ENCODE assay signal across 27 cellular contexts in the genomic region with DNA sequence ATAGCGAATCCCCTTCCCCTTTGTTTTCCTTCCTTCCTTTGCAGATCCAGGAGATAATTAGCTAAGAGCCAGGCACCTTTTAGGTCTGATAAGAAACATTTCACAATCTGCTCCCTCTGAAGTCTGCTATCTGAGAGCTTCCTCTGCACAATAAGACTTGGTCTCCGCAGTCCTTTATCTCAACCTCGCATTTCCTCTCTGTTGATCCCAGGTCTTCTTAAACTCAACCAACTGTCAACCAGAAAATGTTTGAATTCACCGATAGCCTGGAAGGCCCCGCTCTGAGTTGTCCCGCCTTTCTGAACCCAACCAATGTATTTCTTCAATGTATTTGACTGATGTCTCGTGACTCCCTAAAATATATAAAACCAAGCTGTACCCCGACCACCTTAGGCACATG.
A peak's percentile ranks its signal among the peaks of the same experiment; 100 is the strongest.
DNase-seq lines count a peak whose midpoint lies in the region; ATAC-seq and TF ChIP-seq lines count a peak whose summit lies in the region.
"Had no signal": no experiment of that assay in that cellular context is flagged by ENCODE, and none has a peak within 500 bp of the region (broad histone marks: within the 10 kb centered on the region; RNA-seq: fewer than 3 reads in every experiment).

No MANE protein-coding gene starts in this region.

- no peak for ATAC-seq in heart right ventricle
- no peak for ATAC-seq in activated T-helper 17 cell treated with anti-CD3 and anti-CD28 coated beads, Interleukin-2, amount 50 U/mL, for 72 hours (replicated peaks)
- ATAC-seq: activated T-cell treated with anti-CD3 and anti-CD28 coated beads, Interleukin-2, amount 50 U/mL, for 4 hours; GM23338; pancreas had no signal

- peaks cover 0 to 21% (median 9%) of the 10 kb centered on the region in 9 donors for H3K4me1 ChIP-seq in heart right ventricle
- H3K4me1 ChIP-seq: Caco-2, pancreas had no signal

- no peak overlapping the region for H3K4me3 Mint-ChIP-seq in activated T-helper 17 cell treated with anti-CD3 and anti-CD28 coated beads, Interleukin-2, amount 50 U/mL, for 72 hours
- H3K4me3 Mint-ChIP-seq in mesothelial cell of epicardium (no peak overlapping the region), chondrocyte (ENCODE audit: unreplicated experiment) (no peak overlapping the region)
- H3K4me3 Mint-ChIP-seq: activated naive CD4-positive, alpha-beta T cell treated with anti-CD3 and anti-CD28 coated beads, Interleukin-2, amount 10 ng/mL, durations not matched to agents 7 days and 5 days; activated T-cell treated with anti-CD3 and anti-CD28 coated beads, Interleukin-2, amount 50 U/mL, for 4 hours; B cell; GM23338; HFFc6; naive thymus-derived CD8-positive, alpha-beta T cell had no signal

- H3K4me1 Mint-ChIP-seq in activated T-helper 17 cell treated with anti-CD3 and anti-CD28 coated beads, Interleukin-2, amount 50 U/mL, for 72 hours = no peaks in the 10 kb centered on the region
- H3K4me1 Mint-ChIP-seq in mesothelial cell of epicardium (peaks cover 13% of the 10 kb centered on the region), chondrocyte (ENCODE audit: low read depth) (no peaks in the 10 kb centered on the region)
- H3K4me1 Mint-ChIP-seq: activated naive CD4-positive, alpha-beta T cell treated with anti-CD3 and anti-CD28 coated beads, Interleukin-2, amount 10 ng/mL, durations not matched to agents 7 days and 5 days; B cell had no signal

- DNase-seq in cardiac septum (ENCODE audit: low spot score) = peak; percentile 27
- no peak for DNase-seq in heart right ventricle
- DNase-seq in Kasumi-1 (lab: John Stamatoyannopoulos, UW) = peak; percentile 16 to 32
- no peak for DNase-seq in mesothelial cell of epicardium (ENCODE audit: low spot score in 2 of 2, unreplicated experiment in 2 of 2)
- no peak for DNase-seq in NAMALWA (ENCODE audit: low spot score)
- no peak for DNase-seq in chondrocyte (ENCODE audit: low spot score)
- no peak for DNase-seq in cortex of kidney (lab: John Stamatoyannopoulos, UW)
- DNase-seq: activated CD4-positive, alpha-beta T cell treated with anti-CD3 and anti-CD28 coated beads for 4 hours; activated naive CD4-positive, alpha-beta T cell treated with anti-CD3 and anti-CD28 coated beads, Interleukin-2, amount 10 ng/mL, durations not matched to agents 7 days and 5 days; activated T-cell treated with anti-CD3 and anti-CD28 coated beads, Interleukin-2, amount 50 U/mL, for 4 hours; central memory CD4-positive, alpha-beta T cell; DMS79 treated with DMSO at 0.1 percent for 48 hours; HFFc6; mesenchymal stem cell; naive thymus-derived CD8-positive, alpha-beta T cell; NCI-H1417 treated with DMSO at 0.1 percent for 48 hours; NCI-H446 treated with DMSO at 0.1 percent for 48 hours; SIG-M5; stimulated activated CD4-positive, alpha-beta T cell treated with anti-CD3 and anti-CD28 coated beads, Interleukin-12 subunit alpha, Interleukin-12 subunit beta, amount 100 ng/mL, for 4 hours; stimulated activated CD4-positive, alpha-beta T cell treated with anti-CD3 and anti-CD28 coated beads, Interleukin-4, amount 100 ng/mL, for 24 hours had no signal

- no peaks in the 10 kb centered on the region for H3K9me3 ChIP-seq in heart right ventricle
- H3K9me3 ChIP-seq: Caco-2, pancreas, thoracic aorta had no signal

- H3K27me3 ChIP-seq in heart right ventricle = peaks cover 0 to 27% (median 15%) of the 10 kb centered on the region in 7 donors

- H3K4me3 ChIP-seq in heart right ventricle = no peak overlapping the region
- H3K4me3 ChIP-seq: dorsolateral prefrontal cortex, GM23338, pancreas, thoracic aorta had no signal

- H3K27ac ChIP-seq in heart right ventricle = no peak overlapping the region
- H3K27ac ChIP-seq: dorsolateral prefrontal cortex, pancreas, thoracic aorta had no signal

- 62 to 66% methylated on average over 8 of the region's 8 CpGs for WGBS in heart right ventricle, 2 donors

- H3K36me3 ChIP-seq in heart right ventricle = no peaks in the 10 kb centered on the region
- H3K36me3 ChIP-seq: pancreas, thoracic aorta had no signal

- TF ChIP-seq CTCF in heart right ventricle (IDR thresholded peaks at IDR 0.05) = no peak
- TF ChIP-seq CTCF in mesothelial cell of epicardium (IDR thresholded peaks at IDR 0.05; ENCODE audit: unreplicated experiment) = no peak
- no peak for TF ChIP-seq CTCF in chondrocyte (IDR thresholded peaks at IDR 0.05)

- H3K27ac Mint-ChIP-seq in activated T-helper 17 cell treated with anti-CD3 and anti-CD28 coated beads, Interleukin-2, amount 50 U/mL, for 72 hours = peak overlapping the region; percentile 36
- H3K27ac Mint-ChIP-seq in mesothelial cell of epicardium = peak overlapping the region; percentile 61
- H3K27ac Mint-ChIP-seq in chondrocyte (ENCODE audit: unreplicated experiment) = no peak overlapping the region
- H3K27ac Mint-ChIP-seq: activated naive CD4-positive, alpha-beta T cell treated with anti-CD3 and anti-CD28 coated beads, Interleukin-2, amount 10 ng/mL, durations not matched to agents 7 days and 5 days; B cell; GM23338; HFFc6 had no signal

- peaks cover 15% of the 10 kb centered on the region for H3K27me3 Mint-ChIP-seq in activated T-helper 17 cell treated with anti-CD3 and anti-CD28 coated beads, Interleukin-2, amount 50 U/mL, for 72 hours
- H3K27me3 Mint-ChIP-seq in mesothelial cell of epicardium (ENCODE audit: low read depth) (peaks cover 16% of the 10 kb centered on the region), chondrocyte (ENCODE audit: low read depth) (peaks cover 12% of the 10 kb centered on the region)
- H3K27me3 Mint-ChIP-seq: activated naive CD4-positive, alpha-beta T cell treated with anti-CD3 and anti-CD28 coated beads, Interleukin-2, amount 10 ng/mL, durations not matched to agents 7 days and 5 days; B cell had no signal

- H3K9me3 Mint-ChIP-seq in activated T-helper 17 cell treated with anti-CD3 and anti-CD28 coated beads, Interleukin-2, amount 50 U/mL, for 72 hours = no peaks in the 10 kb centered on the region
- H3K9me3 Mint-ChIP-seq in mesothelial cell of epicardium (no peaks in the 10 kb centered on the region), chondrocyte (ENCODE audit: low read depth) (no peaks in the 10 kb centered on the region)
- H3K9me3 Mint-ChIP-seq: activated naive CD4-positive, alpha-beta T cell treated with anti-CD3 and anti-CD28 coated beads, Interleukin-2, amount 10 ng/mL, durations not matched to agents 7 days and 5 days; activated T-cell treated with anti-CD3 and anti-CD28 coated beads, Interleukin-2, amount 50 U/mL, for 4 hours; GM23338; naive thymus-derived CD8-positive, alpha-beta T cell had no signal

- H3K36me3 Mint-ChIP-seq in activated T-helper 17 cell treated with anti-CD3 and anti-CD28 coated beads, Interleukin-2, amount 50 U/mL, for 72 hours (ENCODE audit: low read depth) = no peaks in the 10 kb centered on the region
- no peaks in the 10 kb centered on the region for H3K36me3 Mint-ChIP-seq in mesothelial cell of epicardium
- H3K36me3 Mint-ChIP-seq in chondrocyte (ENCODE audit: low read depth) = no peaks in the 10 kb centered on the region
- H3K36me3 Mint-ChIP-seq: activated naive CD4-positive, alpha-beta T cell treated with anti-CD3 and anti-CD28 coated beads, Interleukin-2, amount 10 ng/mL, durations not matched to agents 7 days and 5 days; naive thymus-derived CD8-positive, alpha-beta T cell had no signal

- intact Hi-C loops in cardiac septum (cut with DNase I) = no loop called here
- intact Hi-C loops in heart right ventricle (cut with DNase I) = no loop called here

Comparison
In these comparisons a context has a peak if more than half of its experiments do, and no peak if none do; other contexts are left out.
1. DNase-seq: peak in cardiac septum (single experiment) and Kasumi-1 (2 of 2); none in heart right ventricle (0 of 2), mesothelial cell of epicardium (0 of 2), NAMALWA (single experiment), chondrocyte (single experiment) and cortex of kidney (single experiment).